8 cellular contexts compared by ENCODE assay signal in genomic region chr19:4768934-4769777, GRCh38.
DNase-seq lines count a peak whose midpoint lies in the region; ATAC-seq lines count a peak whose summit lies in the region.

No MANE protein-coding gene starts in this region.

- ATAC-seq in HG03159 (IDR thresholded peaks at IDR 0.05; ENCODE audit: unreplicated experiment) (no peak), HG03025 (IDR thresholded peaks at IDR 0.05; ENCODE audit: low FRiP score, unreplicated experiment) (no peak)

- H3K27ac ChIP-seq in caudate nucleus (ENCODE audit: low read depth, low read length), result peak overlapping the region; percentile 17

- DNase-seq in GM19238 (ENCODE audit: insufficient read length, low spot score) (peak; percentile 64), NCI-H2107 (lab: John Stamatoyannopoulos, UW) (peak; percentile 95), caudate nucleus (lab: John Stamatoyannopoulos, UW) (peak in 54 of 61 donors; percentile 14 to 97 (median 65)), islet precursor cell (peak; percentile 95)
- peak; percentile 40 to 52 (median 46) for DNase-seq in activated CD4-positive, CD25-positive, alpha-beta regulatory T cell (lab: John Stamatoyannopoulos, UW)
- peak; percentile 83 for DNase-seq in stimulated activated CD4-positive, alpha-beta T cell treated with anti-CD3 and anti-CD28 coated beads, Interleukin-15, amount 100 ng/mL, for 24 hours
